ENCODE assay signal across 13 cellular contexts in the genomic region with DNA sequence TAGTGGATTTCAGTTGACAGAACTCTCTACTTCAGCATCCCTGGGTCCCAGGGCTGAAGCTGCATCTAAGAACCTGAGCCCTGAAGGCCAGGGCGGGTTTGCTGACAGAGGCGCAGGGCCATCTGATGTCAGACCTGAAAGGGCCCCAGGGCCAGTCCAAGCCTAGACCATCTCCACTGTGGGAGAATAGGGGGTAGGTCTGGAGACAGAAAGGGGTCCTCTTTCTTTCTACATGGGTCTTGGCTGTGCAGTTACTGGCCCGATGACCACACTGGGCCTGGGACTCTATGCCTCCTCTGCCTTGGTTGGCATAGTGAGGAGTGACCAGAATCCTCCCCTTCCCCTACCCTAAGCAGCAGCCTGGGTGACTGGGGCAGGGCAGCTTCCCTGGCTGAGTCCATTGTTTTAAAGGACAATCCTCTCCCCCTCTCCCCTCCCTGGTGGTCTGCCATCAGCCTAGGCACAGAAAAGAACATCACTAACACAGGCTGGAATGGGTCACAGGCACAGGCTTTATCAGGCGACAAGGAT. TPM values are rescaled to one million over a fixed set of nuclear protein-coding genes. Genes with fewer than 3 reads are reported as not detected.
DNase-seq lines count a peak whose midpoint lies in the region; ATAC-seq and TF ChIP-seq lines count a peak whose summit lies in the region.
"Had no signal": no experiment of that assay in that cellular context is flagged by ENCODE, and none has a peak within 500 bp of the region (broad histone marks: within the 10 kb centered on the region; RNA-seq: fewer than 3 reads in every experiment).

No MANE protein-coding gene starts in this region.

- no peak for TF ChIP-seq POLR2A in Peyer's patch (IDR thresholded peaks at IDR 0.05)

- in situ Hi-C loops in brain microvascular endothelial cell (cut with HindIII; ENCODE audit: low pct_ligation_motif_present, low sequenced_read_pairs) = no loop called here

- H3K9me3 Mint-ChIP-seq in endothelial cell (ENCODE audit: unreplicated experiment) (no peaks in the 10 kb centered on the region), mesothelial cell of epicardium (no peaks in the 10 kb centered on the region)
- no peaks in the 10 kb centered on the region for H3K9me3 Mint-ChIP-seq in activated T-cell treated with anti-CD3 and anti-CD28 coated beads, Interleukin-2, amount 50 U/mL, for 4 hours

- H3K27me3 ChIP-seq in Peyer's patch (no peaks in the 10 kb centered on the region), stomach smooth muscle (ENCODE audit: control insufficient read depth in 1 of 2, insufficient read depth in 2 of 2, low read length in 2 of 2) (no peaks in the 10 kb centered on the region), brain microvascular endothelial cell (replicated peaks) (no peaks in the 10 kb centered on the region)

- no peak for ATAC-seq in activated T-cell treated with anti-CD3 and anti-CD28 coated beads, Interleukin-2, amount 50 U/mL, for 4 hours

- no peak for TF ChIP-seq CTCF in Peyer's patch (IDR thresholded peaks at IDR 0.05)
- no peak for TF ChIP-seq CTCF in endothelial cell (IDR thresholded peaks at IDR 0.05; ENCODE audit: unreplicated experiment)
- TF ChIP-seq CTCF in mesothelial cell of epicardium (IDR thresholded peaks at IDR 0.05; ENCODE audit: unreplicated experiment) = no peak
- TF ChIP-seq CTCF in brain microvascular endothelial cell (IDR thresholded peaks at IDR 0.05; ENCODE audit: low read depth, low read length, missing control alignments) = no peak

- peak overlapping the region; percentile 69 to 85 for H3K9ac ChIP-seq in stomach smooth muscle (ENCODE audit: low read length in 2 of 2)
- H3K9ac ChIP-seq: KMS-11 had no signal

- H3K36me3 ChIP-seq in Peyer's patch = peaks cover 0 to 7% (median 0%) of the 10 kb centered on the region in 3 donors
- H3K36me3 ChIP-seq in stomach smooth muscle (ENCODE audit: control insufficient read depth in 2 of 2, insufficient read depth in 2 of 2, low read length in 2 of 2) = peaks cover 6% of the 10 kb centered on the region in 2 donors
- no peaks in the 10 kb centered on the region for H3K36me3 ChIP-seq in brain microvascular endothelial cell (replicated peaks)

- H3K4me1 Mint-ChIP-seq in endothelial cell (ENCODE audit: unreplicated experiment) = peaks cover 30% of the 10 kb centered on the region
- peaks cover 34% of the 10 kb centered on the region for H3K4me1 Mint-ChIP-seq in mesothelial cell of epicardium
- no peaks in the 10 kb centered on the region for H3K4me1 Mint-ChIP-seq in activated T-cell treated with anti-CD3 and anti-CD28 coated beads, Interleukin-2, amount 50 U/mL, for 4 hours (ENCODE audit: low read depth)

- H3K4me3 ChIP-seq in Peyer's patch = no peak overlapping the region
- H3K4me3 ChIP-seq in stomach smooth muscle (ENCODE audit: low read length in 2 of 2) = peak overlapping the region in 1 of 2 donors; percentile 52
- no peak overlapping the region for H3K4me3 ChIP-seq in brain microvascular endothelial cell (ENCODE audit: low read depth, low read length)
- H3K4me3 ChIP-seq: PC-9 had no signal

- peak overlapping the region; percentile 67 for H3K27ac Mint-ChIP-seq in endothelial cell (ENCODE audit: unreplicated experiment)
- H3K27ac Mint-ChIP-seq in mesothelial cell of epicardium = peak overlapping the region; percentile 53

- peak overlapping the region; percentile 76 for H3K4me3 Mint-ChIP-seq in endothelial cell (ENCODE audit: unreplicated experiment)
- H3K4me3 Mint-ChIP-seq in mesothelial cell of epicardium = no peak overlapping the region
- H3K4me3 Mint-ChIP-seq in activated T-cell treated with anti-CD3 and anti-CD28 coated beads, Interleukin-2, amount 50 U/mL, for 4 hours = no peak overlapping the region

- peaks cover 11% of the 10 kb centered on the region for H3K27me3 Mint-ChIP-seq in endothelial cell (ENCODE audit: unreplicated experiment)
- no peaks in the 10 kb centered on the region for H3K27me3 Mint-ChIP-seq in mesothelial cell of epicardium (ENCODE audit: low read depth)
- no peaks in the 10 kb centered on the region for H3K27me3 Mint-ChIP-seq in activated T-cell treated with anti-CD3 and anti-CD28 coated beads, Interleukin-2, amount 50 U/mL, for 4 hours (ENCODE audit: low read depth)

- DNase-seq in Peyer's patch = peak in 2 of 3 donors; percentile 31 to 43
- no peak for DNase-seq in endothelial cell (ENCODE audit: low spot score)
- DNase-seq in mesothelial cell of epicardium (ENCODE audit: low spot score in 2 of 2, unreplicated experiment in 2 of 2) = no peak
- no peak for DNase-seq in pons (ENCODE audit: low spot score)
- no peak for DNase-seq in activated CD4-positive, alpha-beta T cell treated with anti-CD3 and anti-CD28 coated beads for 48 hours
- no peak for DNase-seq in activated T-cell treated with anti-CD3 and anti-CD28 coated beads, Interleukin-2, amount 50 U/mL, for 4 hours
- DNase-seq in brain microvascular endothelial cell = no peak
- DNase-seq: AML-193, EL, NCI-H2171, PC-9 had no signal

- peaks cover 0 to 51% (median 3%) of the 10 kb centered on the region in 4 donors for H3K4me1 ChIP-seq in Peyer's patch
- peaks cover 95% of the 10 kb centered on the region for H3K4me1 ChIP-seq in stomach smooth muscle (ENCODE audit: control insufficient read depth, insufficient read depth, low read length)

- peak overlapping the region; percentile 68 to 97 (median 84) for H3K27ac ChIP-seq in Peyer's patch
- peak overlapping the region; percentile 100 for H3K27ac ChIP-seq in stomach smooth muscle (ENCODE audit: low read length)
- no peak overlapping the region for H3K27ac ChIP-seq in brain microvascular endothelial cell
- H3K27ac ChIP-seq: KMS-11, PC-9 had no signal

- H3K9me3 ChIP-seq in Peyer's patch (no peaks in the 10 kb centered on the region), stomach smooth muscle (ENCODE audit: control insufficient read depth in 2 of 2, low read length in 2 of 2) (no peaks in the 10 kb centered on the region)

- H3K36me3 Mint-ChIP-seq in endothelial cell (ENCODE audit: low read depth, unreplicated experiment) (peaks cover 9% of the 10 kb centered on the region), mesothelial cell of epicardium (peaks cover 7% of the 10 kb centered on the region)
- H3K36me3 Mint-ChIP-seq in activated T-cell treated with anti-CD3 and anti-CD28 coated beads, Interleukin-2, amount 50 U/mL, for 4 hours (ENCODE audit: insufficient read depth) = peaks cover 13% of the 10 kb centered on the region

RNA-seq across cellular contexts. Expression of gene HS1BP3, which starts 34.5 kb away (rescaled TPM):
- 10 to 100 TPM; 33.1 to 63.0 (median 41.0) TPM for total RNA-seq in Peyer's patch
- total RNA-seq in endothelial cell (ENCODE audit: unreplicated experiment) = 33.6 TPM
- 14.3 to 16.5 TPM (median 14.6 TPM) in 3 replicates for total RNA-seq in mesothelial cell of epicardium
- total RNA-seq in activated T-cell treated with anti-CD3 and anti-CD28 coated beads, Interleukin-2, amount 50 U/mL, for 4 hours = 1 to 10 TPM; 6.0 to 6.7 (median 6.3) TPM

RNA-seq across cellular contexts. Expression of gene GDF7, which starts 50.5 kb away (rescaled TPM):
- total RNA-seq in Peyer's patch = 1 to 10 TPM in 1 of 4 donors, under 1 TPM in 3; 0.09 to 1.7 (median 0.38) TPM
- 11.2 TPM for total RNA-seq in endothelial cell (ENCODE audit: unreplicated experiment)
- 3.0 to 3.2 TPM (median 3.1 TPM) in 3 replicates for total RNA-seq in mesothelial cell of epicardium
- under 1 TPM in 2 of 3 donors, not detected in 1; 0.03 to 0.05 TPM for total RNA-seq in activated T-cell treated with anti-CD3 and anti-CD28 coated beads, Interleukin-2, amount 50 U/mL, for 4 hours

Comparison
In these comparisons a context has a peak if more than half of its experiments do, and no peak if none do; other contexts are left out.
1. DNase-seq: peak in Peyer's patch (2 of 3); none in endothelial cell (single experiment), mesothelial cell of epicardium (0 of 2), pons (single experiment), activated CD4-positive, alpha-beta T cell treated with anti-CD3 and anti-CD28 coated beads for 48 hours (single experiment), activated T-cell treated with anti-CD3 and anti-CD28 coated beads, Interleukin-2, amount 50 U/mL, for 4 hours (single experiment) and brain microvascular endothelial cell (single experiment).